21 cellular contexts compared by ENCODE assay signal in genomic region chrX:33277046-33277445, GRCh38.
DNase-seq lines count a peak whose midpoint lies in the region; TF ChIP-seq lines count a peak whose summit lies in the region.
"Had no signal": no experiment of that assay in that cellular context is flagged by ENCODE, and none has a peak within 500 bp of the region (broad histone marks: within the 10 kb centered on the region; RNA-seq: fewer than 3 reads in every experiment).

No MANE protein-coding gene starts in this region.

- peaks cover 0 to 18% (median 0%) of the 10 kb centered on the region in 11 experiments; a peak in 5 of 22 replicates for H3K9me3 ChIP-seq in BLaER1 treated with 17β-estradiol and CSF1 and Interleukin-3, amounts not matched to agents 10 nM and 100 nM (replicated peaks in 1 of 11)
- H3K9me3 ChIP-seq in OCI-LY1 (ENCODE audit: low read length) (0 out of 2 replicates have a peak, but pooled peaks cover 3% of the 10 kb centered on the region), SJCRH30 (replicated peaks) (no peaks in the 10 kb centered on the region), breast epithelium (no peaks in the 10 kb centered on the region)
- H3K9me3 ChIP-seq: A549, BE2C, Caco-2 had no signal

- no peaks in the 10 kb centered on the region for H3K36me3 Mint-ChIP-seq in endothelial cell (ENCODE audit: low read depth, unreplicated experiment)
- H3K36me3 Mint-ChIP-seq: CD4-positive, CD25-positive, alpha-beta regulatory T cell; CD8-positive, alpha-beta T cell had no signal

- intact Hi-C loops in breast epithelium (cut with DNase I; ENCODE audit: low total_unique reads), result no loop called here

- peaks cover 30% of the 10 kb centered on the region for H3K79me2 ChIP-seq in OCI-LY1 (ENCODE audit: insufficient read depth, low read length)

- DNase-seq in SJCRH30, result peak; percentile 7 to 28
- no peak for DNase-seq in endothelial cell (ENCODE audit: low spot score)
- DNase-seq in GM10248 (ENCODE audit: extremely low spot score), result no peak
- no peak for DNase-seq in NCI-H526 treated with DMSO at 0.1 percent for 48 hours (lab: John Stamatoyannopoulos, UW)
- no peak for DNase-seq in breast epithelium (ENCODE audit: low spot score in 2 of 2)
- DNase-seq: 8988T; ACHN; AML-193; BE2C; Caco-2; CD4-positive, CD25-positive, alpha-beta regulatory T cell; CD8-positive, alpha-beta T cell; DMS153; DND-41; H9 had no signal

- no peaks in the 10 kb centered on the region for H3K27me3 Mint-ChIP-seq in endothelial cell (ENCODE audit: unreplicated experiment)
- H3K27me3 Mint-ChIP-seq: CD4-positive, CD25-positive, alpha-beta regulatory T cell had no signal

- no peak for TF ChIP-seq POLR2A in breast epithelium (IDR thresholded peaks at IDR 0.05)

- H3K4me3 ChIP-seq in BLaER1 treated with 17β-estradiol and CSF1 and Interleukin-3, amounts not matched to agents 10 nM and 100 nM, result no peak overlapping the region
- no peak overlapping the region for H3K4me3 ChIP-seq in OCI-LY1 (ENCODE audit: low read depth, low read length, poor library complexity, severe bottlenecking)
- no peak overlapping the region for H3K4me3 ChIP-seq in SJCRH30
- no peak overlapping the region for H3K4me3 ChIP-seq in breast epithelium
- H3K4me3 ChIP-seq: A549, GM12878, GM23338 had no signal

- peaks cover 80 to 100% (median 95%) of the 10 kb centered on the region in 11 experiments for H3K27me3 ChIP-seq in BLaER1 treated with 17β-estradiol and CSF1 and Interleukin-3, amounts not matched to agents 10 nM and 100 nM
- H3K27me3 ChIP-seq in OCI-LY1 (ENCODE audit: insufficient read depth, low read length), result no peaks in the 10 kb centered on the region
- no peaks in the 10 kb centered on the region for H3K27me3 ChIP-seq in SJCRH30
- peaks cover 0 to 4% of the 10 kb centered on the region in 2 donors for H3K27me3 ChIP-seq in breast epithelium
- H3K27me3 ChIP-seq: BE2C had no signal

- H3K9me3 Mint-ChIP-seq in endothelial cell (ENCODE audit: unreplicated experiment), result no peaks in the 10 kb centered on the region
- H3K9me3 Mint-ChIP-seq: GM23338 had no signal

- CTCF ChIA-PET in GM10248 (lab: Yijun Ruan, JAX), result no interaction called here

- H3K4me3 Mint-ChIP-seq in endothelial cell (ENCODE audit: unreplicated experiment), result no peak overlapping the region
- H3K4me3 Mint-ChIP-seq: CD4-positive, CD25-positive, alpha-beta regulatory T cell; CD8-positive, alpha-beta T cell; GM23338; H9 had no signal

- peak overlapping the region in 1 of 11 experiments; percentile 33; a peak in 2 of 22 replicates for H3K27ac ChIP-seq in BLaER1 treated with 17β-estradiol and CSF1 and Interleukin-3, amounts not matched to agents 10 nM and 100 nM
- H3K27ac ChIP-seq in OCI-LY1 (ENCODE audit: low read depth, low read length, poor library complexity, severe bottlenecking), result peak overlapping the region; percentile 63
- H3K27ac ChIP-seq in SJCRH30, result no peak overlapping the region
- no peak overlapping the region for H3K27ac ChIP-seq in breast epithelium
- H3K27ac ChIP-seq: A549, C4-2B had no signal

- H3F3A ChIP-seq in OCI-LY1 (ENCODE audit: insufficient read depth, low read length), result no peaks in the 10 kb centered on the region

- no peaks in the 10 kb centered on the region for H3K4me1 Mint-ChIP-seq in endothelial cell (ENCODE audit: unreplicated experiment)
- H3K4me1 Mint-ChIP-seq: CD4-positive, CD25-positive, alpha-beta regulatory T cell had no signal

- no peak overlapping the region for H2AFZ ChIP-seq in OCI-LY1 (ENCODE audit: low read length)
- H2AFZ ChIP-seq: GM23338 had no signal

- POLR2A ChIA-PET in GM10248 (lab: Yijun Ruan, JAX), result no interaction called here

- peaks cover 0 to 20% (median 13%) of the 10 kb centered on the region in 10 experiments; a peak in 11 of 20 replicates for H3K4me1 ChIP-seq in BLaER1 treated with 17β-estradiol and CSF1 and Interleukin-3, amounts not matched to agents 10 nM and 100 nM
- H3K4me1 ChIP-seq in OCI-LY1 (ENCODE audit: insufficient read depth, low read length, severe bottlenecking) (peaks cover 35% of the 10 kb centered on the region), SJCRH30 (no peaks in the 10 kb centered on the region), breast epithelium (no peaks in the 10 kb centered on the region)
- H3K4me1 ChIP-seq: A549, BE2C, Caco-2 had no signal

- peak overlapping the region in 7 of 11 experiments; percentile 32 to 54 (median 43); a peak in 13 of 22 replicates for H3K4me2 ChIP-seq in BLaER1 treated with 17β-estradiol and CSF1 and Interleukin-3, amounts not matched to agents 10 nM and 100 nM
- peak overlapping the region; percentile 48; the same call in 1 of the 2 replicates for H3K4me2 ChIP-seq in OCI-LY1 (ENCODE audit: low read length)
- H3K4me2 ChIP-seq: A549, GM23338 had no signal

- no peak overlapping the region for H3K27ac Mint-ChIP-seq in endothelial cell (ENCODE audit: unreplicated experiment)
- H3K27ac Mint-ChIP-seq: CD4-positive, CD25-positive, alpha-beta regulatory T cell; CD8-positive, alpha-beta T cell; GM23338 had no signal

- no peaks in the 10 kb centered on the region for H3K36me3 ChIP-seq in BLaER1 treated with 17β-estradiol and CSF1 and Interleukin-3, amounts not matched to agents 10 nM and 100 nM
- H3K36me3 ChIP-seq in OCI-LY1 (ENCODE audit: insufficient read depth, low read length) (peaks cover 6% of the 10 kb centered on the region), SJCRH30 (no peaks in the 10 kb centered on the region), breast epithelium (no peaks in the 10 kb centered on the region)
- H3K36me3 ChIP-seq: BE2C had no signal

- H3K9me2 ChIP-seq in OCI-LY1 (ENCODE audit: low read depth, low read length), result no peaks in the 10 kb centered on the region

- no peaks in the 10 kb centered on the region; a peak in 1 of 22 replicates for H4K20me1 ChIP-seq in BLaER1 treated with 17β-estradiol and CSF1 and Interleukin-3, amounts not matched to agents 10 nM and 100 nM
- no peaks in the 10 kb centered on the region for H4K20me1 ChIP-seq in OCI-LY1 (ENCODE audit: insufficient read depth, low read length)

- no peak for TF ChIP-seq CTCF in OCI-LY1 (IDR thresholded peaks at IDR 0.05; ENCODE audit: low read length)
- no peak for TF ChIP-seq CTCF in endothelial cell (IDR thresholded peaks at IDR 0.05; ENCODE audit: unreplicated experiment)
- no peak for TF ChIP-seq CTCF in GM10248 (IDR thresholded peaks at IDR 0.05; ENCODE audit: control extremely low read depth, extremely low read depth, low read depth, missing control alignments)
- TF ChIP-seq CTCF in breast epithelium (IDR thresholded peaks at IDR 0.05), result no peak

- no peak overlapping the region for H3K9ac ChIP-seq in BLaER1 treated with 17β-estradiol and CSF1 and Interleukin-3, amounts not matched to agents 10 nM and 100 nM
- H3K9ac ChIP-seq in OCI-LY1 (ENCODE audit: low read length), result no peak overlapping the region

Comparison
In these comparisons a context has a peak if more than half of its experiments do, and no peak if none do; other contexts are left out.
1. DNase-seq: peak in SJCRH30 (2 of 2); none in endothelial cell (single experiment), GM10248 (single experiment), NCI-H526 treated with DMSO at 0.1 percent for 48 hours (single experiment) and breast epithelium (0 of 2).